ENCODE assay signal across 1 cellular context in the genomic region with DNA sequence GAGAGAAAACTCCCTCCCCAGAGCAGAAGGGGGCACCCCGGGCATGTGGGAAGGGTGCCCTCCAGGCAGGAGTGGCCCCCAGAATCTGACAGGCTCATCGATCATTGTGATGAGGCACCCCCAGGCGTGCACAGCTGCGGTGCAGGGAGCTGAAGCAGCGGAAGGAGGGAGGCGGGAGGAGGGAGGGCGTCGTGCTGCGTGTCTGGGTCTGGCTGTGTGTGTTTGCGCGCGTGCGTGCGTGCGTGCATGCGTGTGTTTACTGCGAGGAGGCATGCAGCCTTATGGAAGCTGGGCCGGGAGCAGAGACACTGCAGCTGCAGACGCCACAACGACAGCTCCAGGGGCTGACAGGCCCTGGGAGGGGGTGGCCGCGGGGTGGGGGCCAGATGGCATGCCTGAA.
TF ChIP-seq lines count a peak whose summit lies in the region.

No MANE protein-coding gene starts in this region.

TF ChIP-seq in K562, 482 proteins besides CTCF, POLR2A, EP300 and RAD21 (continued from another document):
- TF ChIP-seq, protein P1, sequence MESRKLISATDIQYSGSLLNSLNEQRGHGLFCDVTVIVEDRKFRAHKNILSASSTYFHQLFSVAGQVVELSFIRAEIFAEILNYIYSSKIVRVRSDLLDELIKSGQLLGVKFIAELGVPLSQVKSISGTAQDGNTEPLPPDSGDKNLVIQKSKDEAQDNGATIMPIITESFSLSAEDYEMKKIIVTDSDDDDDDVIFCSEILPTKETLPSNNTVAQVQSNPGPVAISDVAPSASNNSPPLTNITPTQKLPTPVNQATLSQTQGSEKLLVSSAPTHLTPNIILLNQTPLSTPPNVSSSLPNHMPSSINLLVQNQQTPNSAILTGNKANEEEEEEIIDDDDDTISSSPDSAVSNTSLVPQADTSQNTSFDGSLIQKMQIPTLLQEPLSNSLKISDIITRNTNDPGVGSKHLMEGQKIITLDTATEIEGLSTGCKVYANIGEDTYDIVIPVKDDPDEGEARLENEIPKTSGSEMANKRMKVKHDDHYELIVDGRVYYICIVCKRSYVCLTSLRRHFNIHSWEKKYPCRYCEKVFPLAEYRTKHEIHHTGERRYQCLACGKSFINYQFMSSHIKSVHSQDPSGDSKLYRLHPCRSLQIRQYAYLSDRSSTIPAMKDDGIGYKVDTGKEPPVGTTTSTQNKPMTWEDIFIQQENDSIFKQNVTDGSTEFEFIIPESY (CRISPR knock-in tag; IDR thresholded peaks at IDR 0.05): 0 out of 2 replicates have a peak, but pooled peaks have one; percentile 12
- TF ChIP-seq HDAC3 (IDR thresholded peaks at IDR 0.05; ENCODE audit: borderline replicate concordance, partially characterized antibody) (no peak), BCOR (IDR thresholded peaks at IDR 0.05) (no peak), FOXJ3 (CRISPR knock-in tag; IDR thresholded peaks at IDR 0.05) (no peak), HDGF (IDR thresholded peaks at IDR 0.05) (no peak), TEAD4 (IDR thresholded peaks at IDR 0.05; ENCODE audit: low read length) (no peak), TEAD4 (CRISPR knock-in tag; IDR thresholded peaks at IDR 0.05; ENCODE audit: borderline replicate concordance) (no peak), SAP30 (IDR thresholded peaks at IDR 0.05; ENCODE audit: borderline replicate concordance, insufficient read depth, low read depth, low read length, poor library complexity, severe bottlenecking) (no peak)
